In genomic region chr1:77412794-77413530, GRCh38 we compare ENCODE assay signal across 11 cellular contexts.
A peak's percentile ranks its signal among the peaks of the same experiment; 100 is the strongest.
DNase-seq lines count a peak whose midpoint lies in the region; ATAC-seq and TF ChIP-seq lines count a peak whose summit lies in the region.
"Had no signal": no experiment of that assay in that cellular context is flagged by ENCODE, and none has a peak within 500 bp of the region (broad histone marks: within the 10 kb centered on the region; RNA-seq: fewer than 3 reads in every experiment).

No MANE protein-coding gene starts in this region.

- H3K4me1 ChIP-seq in neural progenitor cell: peaks cover 13% of the 10 kb centered on the region
- H3K4me1 ChIP-seq: parathyroid adenoma had no signal

- no peaks in the 10 kb centered on the region for H3K27me3 ChIP-seq in neural progenitor cell

- H3K27ac Mint-ChIP-seq in neural progenitor cell: peak overlapping the region; percentile 75

- no peaks in the 10 kb centered on the region for H3F3A ChIP-seq in neural progenitor cell (ENCODE audit: low read depth)

- H3K4me3 ChIP-seq in neural progenitor cell (no peak overlapping the region), lower leg skin (ENCODE audit: low read depth, poor library complexity, severe bottlenecking) (no peak overlapping the region)
- H3K4me3 ChIP-seq: thoracic aorta had no signal

- peak; percentile 52 for ATAC-seq in HG02852 (IDR thresholded peaks at IDR 0.05; ENCODE audit: unreplicated experiment)
- ATAC-seq: activated T-cell treated with anti-CD3 and anti-CD28 coated beads, Interleukin-2, amount 50 U/mL, for 4 hours had no signal

- H3K4me2 ChIP-seq in neural progenitor cell: peak overlapping the region; percentile 32

- H3K4me1 Mint-ChIP-seq in neural progenitor cell: peaks cover 22% of the 10 kb centered on the region

- H3K36me3 ChIP-seq in neural progenitor cell: no peaks in the 10 kb centered on the region
- H3K36me3 ChIP-seq: thoracic aorta had no signal

- H3K9me3 ChIP-seq in neural progenitor cell (ENCODE audit: low read depth): no peaks in the 10 kb centered on the region
- H3K9me3 ChIP-seq: thoracic aorta had no signal

- intact Hi-C loops in lower leg skin (cut with DNase I; ENCODE audit: low total_unique reads): loop anchor here (5.0 kb wide), 1 partner anchor 901 kb away; no protein-coding TSS in a partner anchor

- TF ChIP-seq CTCF in neural progenitor cell (IDR thresholded peaks at IDR 0.05): no peak
- TF ChIP-seq CTCF in lower leg skin (IDR thresholded peaks at IDR 0.05): no peak

- peak overlapping the region; percentile 37 for H3K4me3 Mint-ChIP-seq in neural progenitor cell

- TF ChIP-seq POLR2A in lower leg skin (IDR thresholded peaks at IDR 0.05): no peak

- H3K36me3 Mint-ChIP-seq in neural progenitor cell: peaks cover under 1% of the 10 kb centered on the region

- H3K27me3 Mint-ChIP-seq in neural progenitor cell (ENCODE audit: insufficient read depth, low read depth): no peaks in the 10 kb centered on the region

- no peaks in the 10 kb centered on the region for H4K20me1 ChIP-seq in neural progenitor cell (ENCODE audit: low read depth)

- peak overlapping the region; percentile 45 for H2AFZ ChIP-seq in neural progenitor cell (replicated peaks)
- H2AFZ ChIP-seq: parathyroid adenoma had no signal

- no peak overlapping the region for H3K27ac ChIP-seq in neural progenitor cell
- H3K27ac ChIP-seq: parathyroid adenoma, thoracic aorta had no signal

- DNase-seq in SIG-M5 treated with dmso at 0.1 percent for 504 hours (lab: John Stamatoyannopoulos, UW; ENCODE audit: unreplicated experiment): peak; percentile 40
- no peak for DNase-seq in SIG-M5 (lab: John Stamatoyannopoulos, UW)
- peak; percentile 57 for DNase-seq in NCI-H146 (lab: John Stamatoyannopoulos, UW)
- peak; percentile 20 for DNase-seq in neural progenitor cell (ENCODE audit: low spot score)
- no peak for DNase-seq in activated effector memory CD4-positive, alpha-beta T cell treated with anti-CD3 and anti-CD28 coated beads, Interleukin-2, amount 50 U/mL, for 16 hours
- DNase-seq in D341Med (ENCODE audit: low spot score): no peak
- DNase-seq in lower leg skin (ENCODE audit: low spot score in 2 of 2): no peak
- DNase-seq: activated T-cell treated with anti-CD3 and anti-CD28 coated beads, Interleukin-2, amount 50 U/mL, for 4 hours had no signal

- peaks cover 5% of the 10 kb centered on the region for H3K9me3 Mint-ChIP-seq in neural progenitor cell

- no peaks in the 10 kb centered on the region for H3K79me2 ChIP-seq in neural progenitor cell (ENCODE audit: low read depth)
- H3K79me2 ChIP-seq: parathyroid adenoma had no signal

- 61% methylated on average over 8 of the region's 8 CpGs for WGBS in lower leg skin, 2 donors

- H3K9ac ChIP-seq in neural progenitor cell: no peak overlapping the region
- H3K9ac ChIP-seq: parathyroid adenoma had no signal

Comparison
In these comparisons a context has a peak if more than half of its experiments do, and no peak if none do; other contexts are left out.
1. DNase-seq: peak in SIG-M5 treated with dmso at 0.1 percent for 504 hours (single experiment), NCI-H146 (single experiment) and neural progenitor cell (single experiment); none in SIG-M5 (single experiment), activated effector memory CD4-positive, alpha-beta T cell treated with anti-CD3 and anti-CD28 coated beads, Interleukin-2, amount 50 U/mL, for 16 hours (single experiment), D341Med (single experiment) and lower leg skin (0 of 2).